10 cellular contexts compared by ENCODE assay signal in genomic region chr19:16073988-16074387, GRCh38. TPM values are rescaled to one million over a fixed set of nuclear protein-coding genes. Genes with fewer than 3 reads are reported as not detected.
DNase-seq lines count a peak whose midpoint lies in the region; ATAC-seq and TF ChIP-seq lines count a peak whose summit lies in the region.
"Had no signal": no experiment of that assay in that cellular context is flagged by ENCODE, and none has a peak within 500 bp of the region (broad histone marks: within the 10 kb centered on the region; RNA-seq: fewer than 3 reads in every experiment).

No MANE protein-coding gene starts in this region.

- H3K4me3 Mint-ChIP-seq in activated T-cell treated with anti-CD3 and anti-CD28 coated beads, Interleukin-2, amount 50 U/mL, for 24 hours, result peak overlapping the region; percentile 90

- peak overlapping the region; percentile 89 for H3K27ac Mint-ChIP-seq in activated T-cell treated with anti-CD3 and anti-CD28 coated beads, Interleukin-2, amount 50 U/mL, for 24 hours

- DNase-seq in activated T-cell treated with anti-CD3 and anti-CD28 coated beads, Interleukin-2, amount 50 U/mL, for 24 hours, result no peak
- no peak for DNase-seq in activated T-cell treated with anti-CD3 and anti-CD28 coated beads, Interleukin-2, amount 50 U/mL, for 48 hours
- DNase-seq in globus pallidus (ENCODE audit: low spot score) (peak; percentile 54), testis (no peak), NCI-H226 (no peak)
- DNase-seq: KBM-7 had no signal

- H3K27me3 ChIP-seq in testis, result no peaks in the 10 kb centered on the region

- no peak for TF ChIP-seq CTCF in VCaP (conservative IDR thresholded peaks at IDR 0.05)
- no peak for TF ChIP-seq CTCF in testis (IDR thresholded peaks at IDR 0.05)

- no peak for TF ChIP-seq POLR2A in testis (IDR thresholded peaks at IDR 0.05)

- H3K4me1 Mint-ChIP-seq in activated T-cell treated with anti-CD3 and anti-CD28 coated beads, Interleukin-2, amount 50 U/mL, for 24 hours (ENCODE audit: low read depth), result peaks cover 47% of the 10 kb centered on the region

- no peaks in the 10 kb centered on the region for H3K9me3 Mint-ChIP-seq in activated T-cell treated with anti-CD3 and anti-CD28 coated beads, Interleukin-2, amount 50 U/mL, for 24 hours

- H3K27ac ChIP-seq in VCaP (peak overlapping the region; percentile 18), testis (peak overlapping the region; percentile 12 to 100)

- ATAC-seq in GM18520 (IDR thresholded peaks at IDR 0.05; ENCODE audit: unreplicated experiment) (no peak), HG02884 (IDR thresholded peaks at IDR 0.05; ENCODE audit: unreplicated experiment) (no peak)
- ATAC-seq: HCT116 had no signal

- H3K36me3 ChIP-seq in testis (ENCODE audit: low read depth, missing control alignments), result no peaks in the 10 kb centered on the region

- no peaks in the 10 kb centered on the region for H3K27me3 Mint-ChIP-seq in activated T-cell treated with anti-CD3 and anti-CD28 coated beads, Interleukin-2, amount 50 U/mL, for 24 hours

- intact Hi-C loops in testis (cut with DNase I; ENCODE audit: low total_unique reads), result no loop called here

- H3K9me3 ChIP-seq in testis, result no peaks in the 10 kb centered on the region

- H3K36me3 Mint-ChIP-seq in activated T-cell treated with anti-CD3 and anti-CD28 coated beads, Interleukin-2, amount 50 U/mL, for 24 hours (ENCODE audit: low read depth), result peaks cover 25% of the 10 kb centered on the region

- 43 to 61% methylated on average over 3 of the region's 3 CpGs for WGBS in testis, 2 donors

- H3K4me3 ChIP-seq in testis, result no peak overlapping the region

- H3K4me1 ChIP-seq in testis, result peaks cover 34% of the 10 kb centered on the region

RNA-seq across cellular contexts. Expression of gene TPM4, which starts 2.3 kb away (rescaled TPM):
- total RNA-seq in testis, result 100 to 1,000 TPM; 212 to 271 TPM
- 227 TPM for polyA plus RNA-seq in testis (ENCODE audit: insufficient read depth, low read depth, low replicate concordance)

RNA-seq across cellular contexts. Expression of gene RAB8A, which starts 37.7 kb away (rescaled TPM):
- 10 to 100 TPM; 63.3 to 69.0 TPM for total RNA-seq in testis
- 45.9 TPM for polyA plus RNA-seq in testis (ENCODE audit: insufficient read depth, low read depth, low replicate concordance)
